8 cellular contexts compared by ENCODE assay signal in the genomic region with DNA sequence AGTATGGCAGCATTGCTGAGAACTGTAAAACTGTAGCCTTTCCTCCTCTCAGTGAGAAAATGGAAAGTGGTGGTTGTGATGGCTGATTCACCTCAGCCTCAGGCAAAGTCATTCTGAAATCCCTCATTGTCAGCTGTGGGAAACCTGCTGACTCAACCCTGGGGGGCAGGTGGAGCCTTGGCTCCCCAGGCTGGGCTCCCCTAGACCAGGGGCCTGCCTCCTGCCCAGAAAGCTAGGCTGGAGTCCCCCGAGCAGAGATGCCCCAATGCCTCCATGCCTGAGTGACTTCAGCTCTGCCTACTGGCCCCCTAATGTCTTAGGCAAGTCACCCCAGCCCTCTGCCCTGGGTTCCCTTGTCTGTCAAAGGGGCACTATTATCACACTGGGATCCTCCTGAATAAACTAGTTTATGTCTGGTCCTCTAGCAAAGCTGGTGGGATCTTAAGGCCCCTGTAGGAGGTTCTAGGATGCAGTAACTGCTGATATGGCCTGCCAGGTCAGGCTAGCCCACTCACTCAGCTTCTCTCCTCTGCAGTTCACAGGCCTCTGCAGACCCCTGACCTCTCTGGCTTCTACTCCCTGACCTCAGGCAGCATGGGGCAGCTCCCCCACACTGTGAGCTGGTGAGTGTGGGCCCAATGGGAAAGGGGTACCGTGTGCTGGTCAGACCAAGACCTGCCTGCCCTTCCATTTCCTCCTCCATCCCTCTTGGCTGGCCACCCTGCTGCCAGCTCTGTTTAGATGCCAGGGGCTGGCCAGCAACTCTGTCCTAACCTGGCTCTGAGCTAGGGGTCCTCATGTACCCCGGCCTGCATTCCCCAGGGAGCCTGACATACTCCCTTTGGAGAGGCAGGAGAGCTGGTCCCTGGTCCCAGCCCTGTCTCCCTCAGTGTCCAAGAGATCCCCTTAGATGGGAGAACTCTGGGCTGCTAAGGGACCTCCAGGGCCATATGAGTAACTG. TPM values are rescaled to one million over a fixed set of nuclear protein-coding genes. Genes with fewer than 3 reads are reported as not detected.
A peak's percentile ranks its signal among the peaks of the same experiment; 100 is the strongest.
DNase-seq lines count a peak whose midpoint lies in the region; ATAC-seq, FAIRE-seq and TF ChIP-seq lines count a peak whose summit lies in the region.

No MANE protein-coding gene starts in this region.

- no peaks in the 10 kb centered on the region for H3K4me1 ChIP-seq in aorta (ENCODE audit: control insufficient read depth in 1 of 2, insufficient read depth in 2 of 2, low read length in 2 of 2)

- WGBS in aorta, 2 donors, result 89 to 94% methylated on average over 3 of the region's 3 CpGs

- H3K9me3 ChIP-seq in aorta (ENCODE audit: control insufficient read depth, low read length), result no peaks in the 10 kb centered on the region

- H3K4me1 Mint-ChIP-seq in T-helper 1 cell treated with Interleukin-12 subunit alpha and Interleukin-12 subunit beta and Interleukin-4 antibody, amounts not matched to agents 30 μg/mL and 1 μg/mL, for 36 hours (ENCODE audit: low read depth), result peaks cover 46% of the 10 kb centered on the region

- intact Hi-C loops in aorta (cut with DNase I), result loop anchor here in 1 of 2 donors (5.0 kb wide), 1 partner anchor 36 kb away; no protein-coding TSS in a partner anchor

- FAIRE-seq in bronchial epithelial cell (lab: Jason Lieb, UNC), result peak; percentile 58

- H3K27me3 ChIP-seq in bronchial epithelial cell (ENCODE audit: control insufficient read depth, insufficient read depth, low read length) (no peaks in the 10 kb centered on the region), aorta (ENCODE audit: control insufficient read depth in 1 of 2, insufficient read depth in 2 of 2, low read length in 1 of 2) (no peaks in the 10 kb centered on the region), H7 (ENCODE audit: control insufficient read depth, insufficient read depth, low read length) (no peaks in the 10 kb centered on the region)

- no peaks in the 10 kb centered on the region for H3K9me3 Mint-ChIP-seq in T-helper 1 cell treated with Interleukin-12 subunit alpha and Interleukin-12 subunit beta and Interleukin-4 antibody, amounts not matched to agents 30 μg/mL and 1 μg/mL, for 36 hours

- DNase-seq in bronchial epithelial cell (ENCODE audit: low read depth) (peak; percentile 85), aorta (no peak), H7 (no peak), NCI-H526 (lab: John Stamatoyannopoulos, UW) (no peak)
- DNase-seq in stimulated activated CD4-positive, alpha-beta T cell treated with anti-CD3 and anti-CD28 coated beads, Interleukin-1b, Interleukin-23, amount 100 ng/mL, for 48 hours, result peak; percentile 79

- no peak overlapping the region for H3K4me3 Mint-ChIP-seq in T-helper 1 cell treated with Interleukin-12 subunit alpha and Interleukin-12 subunit beta and Interleukin-4 antibody, amounts not matched to agents 30 μg/mL and 1 μg/mL, for 36 hours

- TF ChIP-seq POLR2A in GM18505 (IDR thresholded peaks at IDR 0.05; ENCODE audit: borderline replicate concordance, extremely low read depth, insufficient read depth, insufficient read length), result peak; percentile 43

- peaks cover 9% of the 10 kb centered on the region for H3K27me3 Mint-ChIP-seq in T-helper 1 cell treated with Interleukin-12 subunit alpha and Interleukin-12 subunit beta and Interleukin-4 antibody, amounts not matched to agents 30 μg/mL and 1 μg/mL, for 36 hours (ENCODE audit: low read depth)

- no peak overlapping the region for H3K27ac ChIP-seq in aorta (ENCODE audit: low read depth in 1 of 2, low read length in 2 of 2)

- TF ChIP-seq CTCF in bronchial epithelial cell (IDR thresholded peaks at IDR 0.05; ENCODE audit: insufficient read depth, low read length, severe bottlenecking), result no peak

- ATAC-seq in GM18505 (IDR thresholded peaks at IDR 0.05; ENCODE audit: unreplicated experiment) (peak; percentile 67), HG02610 (IDR thresholded peaks at IDR 0.05; ENCODE audit: unreplicated experiment) (peak; percentile 85), aorta (ENCODE audit: low FRiP score) (no peak)

- peak overlapping the region; percentile 34 for H3K27ac Mint-ChIP-seq in T-helper 1 cell treated with Interleukin-12 subunit alpha and Interleukin-12 subunit beta and Interleukin-4 antibody, amounts not matched to agents 30 μg/mL and 1 μg/mL, for 36 hours

- H3K36me3 Mint-ChIP-seq in T-helper 1 cell treated with Interleukin-12 subunit alpha and Interleukin-12 subunit beta and Interleukin-4 antibody, amounts not matched to agents 30 μg/mL and 1 μg/mL, for 36 hours (ENCODE audit: low read depth), result peaks cover 51% of the 10 kb centered on the region

- H3K36me3 ChIP-seq in bronchial epithelial cell (ENCODE audit: control insufficient read depth, insufficient read depth, low read length) (peaks cover 12% of the 10 kb centered on the region), aorta (ENCODE audit: control insufficient read depth in 1 of 2, insufficient read depth in 2 of 2, low read length in 1 of 2) (peaks cover 0 to 2% of the 10 kb centered on the region in 2 donors), H7 (replicated peaks; ENCODE audit: control insufficient read depth, insufficient read depth, low read length) (peaks cover 28% of the 10 kb centered on the region)

- no peak overlapping the region for H3K4me3 ChIP-seq in bronchial epithelial cell (ENCODE audit: low read depth, low read length)
- H3K4me3 ChIP-seq in aorta (ENCODE audit: low read length in 2 of 2), result no peak overlapping the region
- H3K4me3 ChIP-seq in H7 (ENCODE audit: insufficient read depth, low read depth, low read length), result no peak overlapping the region

RNA-seq across cellular contexts. Expression of gene TCF7, which starts 24.2 kb away (rescaled TPM):
- total RNA-seq in bronchial epithelial cell, result under 0.01 and 0.13 TPM in 2 replicates
- 1 to 10 TPM; 1.6 to 4.4 TPM for total RNA-seq in aorta
- 1 to 10 TPM in 1 of 2 donors, under 1 TPM in 1; 0.54 to 2.8 TPM for polyA plus RNA-seq in aorta
- 2.4 and 3.7 TPM in 2 replicates for total RNA-seq in H7 (2014; rRNA removed; shearing (Covaris generic))

RNA-seq across cellular contexts. Expression of gene SKP1, which starts 38.1 kb away (rescaled TPM):
- total RNA-seq in bronchial epithelial cell (157 and 293 TPM in 2 replicates), aorta (100 to 1,000 TPM; 304 to 330 TPM)
- 1,000 to 10,000 TPM in 1 of 2 donors, 100 to 1,000 TPM in 1; 695 to 1,152 TPM for polyA plus RNA-seq in aorta
- total RNA-seq in H7 (2014; rRNA removed; shearing (Covaris generic)), result 287 and 332 TPM in 2 replicates

Comparison
In these comparisons a context has a peak if more than half of its experiments do, and no peak if none do; other contexts are left out.
1. DNase-seq: peak in bronchial epithelial cell (single experiment) and stimulated activated CD4-positive, alpha-beta T cell treated with anti-CD3 and anti-CD28 coated beads, Interleukin-1b, Interleukin-23, amount 100 ng/mL, for 48 hours (single experiment); none in aorta (0 of 2), H7 (single experiment) and NCI-H526 (0 of 2).